In the genomic region with DNA sequence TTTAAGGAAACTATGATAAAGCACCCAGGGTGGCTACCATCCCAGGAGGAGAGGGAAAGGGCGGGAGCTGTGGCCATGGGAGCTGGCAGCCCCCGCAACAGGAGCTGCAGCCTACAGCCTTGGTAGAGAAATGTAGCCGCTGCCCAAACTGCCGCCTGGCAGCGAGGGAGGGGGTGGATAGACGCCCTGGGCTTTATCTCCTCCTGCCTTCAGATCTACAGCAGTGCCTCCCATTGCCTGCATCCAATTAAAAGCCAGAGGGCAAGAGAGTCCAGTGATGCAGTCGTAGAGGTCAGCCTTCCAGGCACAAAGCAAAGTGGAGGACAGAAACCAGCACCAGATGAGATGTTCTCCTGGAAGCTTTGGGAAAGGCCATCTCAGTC, we compare ENCODE assay signal across 11 cellular contexts. TPM values are rescaled to one million over a fixed set of nuclear protein-coding genes. Genes with fewer than 3 reads are reported as not detected.
A peak's percentile ranks its signal among the peaks of the same experiment; 100 is the strongest.
DNase-seq lines count a peak whose midpoint lies in the region; ATAC-seq and TF ChIP-seq lines count a peak whose summit lies in the region.
"Had no signal": no experiment of that assay in that cellular context is flagged by ENCODE, and none has a peak within 500 bp of the region (broad histone marks: within the 10 kb centered on the region; RNA-seq: fewer than 3 reads in every experiment).

No MANE protein-coding gene starts in this region.

- H3K27me3 ChIP-seq in mesendoderm (ENCODE audit: insufficient read depth, low read length, poor library complexity) (no peaks in the 10 kb centered on the region), aorta (ENCODE audit: control insufficient read depth in 1 of 2, insufficient read depth in 2 of 2, low read length in 1 of 2) (no peaks in the 10 kb centered on the region), Karpas-422 (ENCODE audit: low read length) (no peaks in the 10 kb centered on the region)

- DNase-seq in stimulated activated naive CD8-positive, alpha-beta T cell treated with anti-CD3 and anti-CD28 coated beads, Interleukin-15, Interleukin-2, amounts not matched to agents 100 U/mL and 50 U/mL, for 24 hours: no peak
- DNase-seq in cerebellum (ENCODE audit: low spot score) (peak; percentile 75), mesendoderm (peak; percentile 52), aorta (no peak), Karpas-422 (no peak), NOMO-1 (lab: John Stamatoyannopoulos, UW; ENCODE audit: unreplicated experiment in 2 of 2) (no peak), RWPE1 (ENCODE audit: low spot score) (no peak)
- DNase-seq: activated T-cell treated with anti-CD3 and anti-CD28 coated beads for 4 hours; CD4-positive, CD25-positive, alpha-beta regulatory T cell had no signal

- H2BK120ac ChIP-seq in mesendoderm (ENCODE audit: low read depth, low read length): no peak overlapping the region

- no peaks in the 10 kb centered on the region for H3K9me2 ChIP-seq in Karpas-422 (replicated peaks; ENCODE audit: insufficient read depth, low read length)

- CTCF ChIA-PET in RWPE1 (lab: Yijun Ruan, JAX): no interaction called here

- H2AK5ac ChIP-seq in mesendoderm (ENCODE audit: low read length): no peak overlapping the region

- H3K4ac ChIP-seq in mesendoderm (ENCODE audit: low read depth, low read length): no peak overlapping the region

- POLR2A ChIA-PET in RWPE1 (lab: Yijun Ruan, JAX; ENCODE audit: low non-redundant PET): no interaction called here

- no peaks in the 10 kb centered on the region for H3K9me3 Mint-ChIP-seq in stimulated activated naive CD8-positive, alpha-beta T cell treated with anti-CD3 and anti-CD28 coated beads, Interleukin-15, Interleukin-2, amounts not matched to agents 100 ng/mL and 50 ng/mL, for 24 hours

- H3K4me1 ChIP-seq in mesendoderm (ENCODE audit: control insufficient read depth, low read depth, low read length): peaks cover 13% of the 10 kb centered on the region
- no peaks in the 10 kb centered on the region for H3K4me1 ChIP-seq in aorta (ENCODE audit: control insufficient read depth in 1 of 2, insufficient read depth in 2 of 2, low read length in 2 of 2)
- peaks cover 9% of the 10 kb centered on the region for H3K4me1 ChIP-seq in Karpas-422 (ENCODE audit: low read length)

- H3K79me1 ChIP-seq in mesendoderm (ENCODE audit: low read length): no peaks in the 10 kb centered on the region

- H3K36me3 Mint-ChIP-seq in stimulated activated naive CD8-positive, alpha-beta T cell treated with anti-CD3 and anti-CD28 coated beads, Interleukin-15, Interleukin-2, amounts not matched to agents 100 ng/mL and 50 ng/mL, for 24 hours (ENCODE audit: low read depth): no peaks in the 10 kb centered on the region
- H3K36me3 Mint-ChIP-seq: CD4-positive, CD25-positive, alpha-beta regulatory T cell had no signal

- H3K9ac ChIP-seq in mesendoderm (ENCODE audit: low read length) (peak overlapping the region; percentile 79), Karpas-422 (ENCODE audit: low read length) (no peak overlapping the region)

- H3K27me3 Mint-ChIP-seq in stimulated activated naive CD8-positive, alpha-beta T cell treated with anti-CD3 and anti-CD28 coated beads, Interleukin-15, Interleukin-2, amounts not matched to agents 100 ng/mL and 50 ng/mL, for 24 hours: peaks cover 37% of the 10 kb centered on the region

- no peak overlapping the region for H2BK5ac ChIP-seq in mesendoderm (ENCODE audit: low read length)

- no peak overlapping the region for H2AFZ ChIP-seq in Karpas-422 (ENCODE audit: low read length)

- H4K5ac ChIP-seq in mesendoderm (ENCODE audit: low read length): no peak overlapping the region

- H3K56ac ChIP-seq in mesendoderm (ENCODE audit: low read length): peak overlapping the region; percentile 93

- H3K4me2 ChIP-seq in mesendoderm (ENCODE audit: low read length) (peak overlapping the region; percentile 85), Karpas-422 (ENCODE audit: low read depth, low read length, poor library complexity, severe bottlenecking) (no peak overlapping the region)

- H3K4me3 Mint-ChIP-seq in stimulated activated naive CD8-positive, alpha-beta T cell treated with anti-CD3 and anti-CD28 coated beads, Interleukin-15, Interleukin-2, amounts not matched to agents 100 ng/mL and 50 ng/mL, for 24 hours: peak overlapping the region; percentile 79

- no peak overlapping the region for H2BK15ac ChIP-seq in mesendoderm (replicated peaks; ENCODE audit: low read depth)

- no peak overlapping the region for H4K8ac ChIP-seq in mesendoderm (ENCODE audit: low read depth, low read length)

- no peak for ATAC-seq in stimulated activated naive CD8-positive, alpha-beta T cell treated with anti-CD3 and anti-CD28 coated beads, Interleukin-15, Interleukin-2, amounts not matched to agents 100 U/mL and 50 U/mL, for 24 hours
- peak; percentile 16 for ATAC-seq in aorta (ENCODE audit: low FRiP score)
- ATAC-seq: Panc1 had no signal

- H3K27ac ChIP-seq in mesendoderm (ENCODE audit: low read depth, low read length) (no peak overlapping the region), aorta (ENCODE audit: low read depth in 1 of 2, low read length in 2 of 2) (no peak overlapping the region), Karpas-422 (ENCODE audit: low read length) (no peak overlapping the region), RWPE1 (no peak overlapping the region)

- intact Hi-C loops in aorta (cut with DNase I): no loop called here

- H3K18ac ChIP-seq in mesendoderm (ENCODE audit: low read length): peak overlapping the region; percentile 13

- TF ChIP-seq CTCF in RWPE1 (conservative IDR thresholded peaks at IDR 0.05; ENCODE audit: low read depth): no peak

- peaks cover 15% of the 10 kb centered on the region for H3K4me1 Mint-ChIP-seq in stimulated activated naive CD8-positive, alpha-beta T cell treated with anti-CD3 and anti-CD28 coated beads, Interleukin-15, Interleukin-2, amounts not matched to agents 100 ng/mL and 50 ng/mL, for 24 hours (ENCODE audit: low read depth)

- H3K79me2 ChIP-seq in mesendoderm (ENCODE audit: control insufficient read depth, insufficient read depth, low read length) (no peaks in the 10 kb centered on the region), Karpas-422 (ENCODE audit: low read length) (no peaks in the 10 kb centered on the region)

- H3K27ac Mint-ChIP-seq in stimulated activated naive CD8-positive, alpha-beta T cell treated with anti-CD3 and anti-CD28 coated beads, Interleukin-15, Interleukin-2, amounts not matched to agents 100 ng/mL and 50 ng/mL, for 24 hours: no peak overlapping the region

- H3K36me3 ChIP-seq in mesendoderm (ENCODE audit: control insufficient read depth, insufficient read depth, low read length): no peaks in the 10 kb centered on the region
- no peaks in the 10 kb centered on the region for H3K36me3 ChIP-seq in aorta (ENCODE audit: control insufficient read depth in 1 of 2, insufficient read depth in 2 of 2, low read length in 1 of 2)
- no peaks in the 10 kb centered on the region for H3K36me3 ChIP-seq in Karpas-422 (ENCODE audit: insufficient read depth, low read length)

- H4K20me1 ChIP-seq in Karpas-422 (ENCODE audit: insufficient read depth, low read depth, low read length): no peaks in the 10 kb centered on the region

- no peaks in the 10 kb centered on the region for H3K9me3 ChIP-seq in aorta (ENCODE audit: control insufficient read depth, low read length)
- no peaks in the 10 kb centered on the region for H3K9me3 ChIP-seq in Karpas-422 (ENCODE audit: low read length)

- no peak overlapping the region for H3K23ac ChIP-seq in mesendoderm (ENCODE audit: low read length)

- H3K4me3 ChIP-seq in mesendoderm (ENCODE audit: low read length) (no peak overlapping the region), aorta (ENCODE audit: low read length in 2 of 2) (no peak overlapping the region), Karpas-422 (ENCODE audit: low read length) (no peak overlapping the region)

- whole genome bisulfite sequencing in mesendoderm (ENCODE audit: extremely low coverage, insufficient coverage, low lambda C conversion rate): no CpG with 5 or more reads among the region's 7 CpGs
- 12 to 21% methylated on average over 7 of the region's 7 CpGs for WGBS in aorta, 2 donors

RNA-seq across cellular contexts. Expression of a gene that starts 35.0 kb away (rescaled TPM):
- total RNA-seq in cerebellum (31.0 TPM), aorta (10 to 100 TPM; 83.6 to 86.0 TPM)
- polyA plus RNA-seq in mesendoderm (2013, experiment 1 of 2): 37.9 TPM
- 41.6 TPM for polyA plus RNA-seq in mesendoderm (2013, experiment 2 of 2)
- 10 to 100 TPM; 29.6 to 46.6 TPM for polyA plus RNA-seq in aorta
- total RNA-seq in Karpas-422 (2014; rRNA removed; shearing (Covaris generic); ENCODE audit: low replicate concordance): 4.0 and 6.6 TPM in 2 replicates

Comparison
In these comparisons a context has a peak if more than half of its experiments do, and no peak if none do; other contexts are left out.
1. DNase-seq: peak in cerebellum (single experiment) and mesendoderm (single experiment); none in stimulated activated naive CD8-positive, alpha-beta T cell treated with anti-CD3 and anti-CD28 coated beads, Interleukin-15, Interleukin-2, amounts not matched to agents 100 U/mL and 50 U/mL, for 24 hours (single experiment), aorta (0 of 2), Karpas-422 (single experiment), NOMO-1 (0 of 2) and RWPE1 (single experiment).